In genomic region chr4:143241892-143242291, GRCh38 we compare ENCODE assay signal across 3 cellular contexts.
A peak's percentile ranks its signal among the peaks of the same experiment; 100 is the strongest.
TF ChIP-seq lines count a peak whose summit lies in the region.

No MANE protein-coding gene starts in this region.

TF ChIP-seq in A549, 52 proteins besides CTCF, POLR2A, EP300 and RAD21:
- TF ChIP-seq MAFK (IDR thresholded peaks at IDR 0.05; ENCODE audit: partially characterized antibody) (peak; percentile 59), HMGXB4 (CRISPR knock-in tag; IDR thresholded peaks at IDR 0.05; ENCODE audit: borderline replicate concordance) (no peak), NFE2L2 (conservative IDR thresholded peaks at IDR 0.05; ENCODE audit: low read length) (peak; percentile 50; the same call in 1 of the 2 replicates)

TF ChIP-seq in IMR-90, 13 proteins besides CTCF, POLR2A, EP300 and RAD21:
- TF ChIP-seq MAFK (IDR thresholded peaks at IDR 0.05; ENCODE audit: low read depth, low read length) (peak; percentile 42; the same call in 1 of the 2 replicates), BHLHE40 (IDR thresholded peaks at IDR 0.05; ENCODE audit: low read depth, low read length) (no peak), NFE2L2 (IDR thresholded peaks at IDR 0.05; ENCODE audit: low read depth, low read length) (peak; percentile 94)

TF ChIP-seq in K562, 482 proteins besides CTCF, POLR2A, EP300 and RAD21 (continues in another document):
- no peak for TF ChIP-seq MBD1 (CRISPR knock-in tag; IDR thresholded peaks at IDR 0.05)
- TF ChIP-seq ARID1B (IDR thresholded peaks at IDR 0.05): 0 out of 2 replicates have a peak, but pooled peaks have one; percentile 30
- TF ChIP-seq CREM (IDR thresholded peaks at IDR 0.05; ENCODE audit: low read depth): no peak
- TF ChIP-seq ATF4 (CRISPR knock-in tag; IDR thresholded peaks at IDR 0.05): no peak
- TF ChIP-seq ZFX (CRISPR knock-in tag; IDR thresholded peaks at IDR 0.05): 0 out of 2 replicates have a peak, but pooled peaks have one; percentile 30
- TF ChIP-seq FOXK2 (conservative IDR thresholded peaks at IDR 0.05 in 1 of 2, IDR thresholded peaks at IDR 0.05 in 1 of 2; ENCODE audit: low read depth in 2 of 2): no peak
- no peak for TF ChIP-seq ZBED1 (IDR thresholded peaks at IDR 0.05)
- TF ChIP-seq ZNF592 (IDR thresholded peaks at IDR 0.05): peak; percentile 57
- TF ChIP-seq ZNF282 (CRISPR knock-in tag; IDR thresholded peaks at IDR 0.05): no peak
- TF ChIP-seq KDM2B (CRISPR knock-in tag; IDR thresholded peaks at IDR 0.05): no peak
- no peak for TF ChIP-seq NFIX (CRISPR knock-in tag; IDR thresholded peaks at IDR 0.05; ENCODE audit: low read depth)
- no peak for TF ChIP-seq KLF6 (CRISPR knock-in tag; IDR thresholded peaks at IDR 0.05; ENCODE audit: borderline replicate concordance)
- TF ChIP-seq ETS1 (conservative IDR thresholded peaks at IDR 0.05; ENCODE audit: control insufficient read depth, low read depth, low read length): no peak
- TF ChIP-seq NR2F6 (CRISPR knock-in tag; IDR thresholded peaks at IDR 0.05): no peak
- no peak for TF ChIP-seq ZFP1 (CRISPR knock-in tag; IDR thresholded peaks at IDR 0.05)
- TF ChIP-seq SMARCC2 (IDR thresholded peaks at IDR 0.05; ENCODE audit: low read depth): no peak
- no peak for TF ChIP-seq NR2C2 (CRISPR knock-in tag; IDR thresholded peaks at IDR 0.05)
- no peak for TF ChIP-seq NR2C2 (tag; IDR thresholded peaks at IDR 0.05)
- no peak for TF ChIP-seq ZNF512 (tag; IDR thresholded peaks at IDR 0.05)
- TF ChIP-seq AFF1 (IDR thresholded peaks at IDR 0.05; ENCODE audit: low read depth in 1 of 2, partially characterized antibody in 2 of 2): no peak
- TF ChIP-seq RFX7 (CRISPR knock-in tag; IDR thresholded peaks at IDR 0.05): no peak
- TF ChIP-seq ZNF668 (CRISPR knock-in tag; IDR thresholded peaks at IDR 0.05): no peak
- peak; percentile 91 for TF ChIP-seq ZNF316 (IDR thresholded peaks at IDR 0.05)
- peak in 1 of 2 experiments; percentile 96; a peak in 1 of 3 replicates for TF ChIP-seq CBX3 (IDR thresholded peaks at IDR 0.05; ENCODE audit: borderline replicate concordance in 1 of 2, low read length in 2 of 2)
- TF ChIP-seq HOMEZ (CRISPR knock-in tag; IDR thresholded peaks at IDR 0.05): no peak
- TF ChIP-seq ZNF79 (CRISPR knock-in tag; IDR thresholded peaks at IDR 0.05; ENCODE audit: low read depth): no peak
- TF ChIP-seq MAX (CRISPR knock-in tag; IDR thresholded peaks at IDR 0.05): no peak
- no peak for TF ChIP-seq CAMTA2 (CRISPR knock-in tag; conservative IDR thresholded peaks at IDR 0.05)
- TF ChIP-seq ILK (tag; IDR thresholded peaks at IDR 0.05; ENCODE audit: borderline replicate concordance, low read depth): no peak
- peak; percentile 59; the same call in 1 of the 2 replicates for TF ChIP-seq ZNF740 (CRISPR knock-in tag; IDR thresholded peaks at IDR 0.05)
- peak in 1 of 2 experiments; percentile 46; a peak in 1 of 4 replicates for TF ChIP-seq ZNF740 (tag; IDR thresholded peaks at IDR 0.05)
- TF ChIP-seq MLX (CRISPR knock-in tag; conservative IDR thresholded peaks at IDR 0.05): no peak
- TF ChIP-seq TRIM28 (IDR thresholded peaks at IDR 0.05): peak; percentile 66; the same call in 1 of the 2 replicates
- TF ChIP-seq MAFG (tag; conservative IDR thresholded peaks at IDR 0.05): peak; percentile 95
- TF ChIP-seq PKNOX1 (IDR thresholded peaks at IDR 0.05): peak; percentile 21; the same call in 1 of the 2 replicates
- no peak for TF ChIP-seq ZNF551 (CRISPR knock-in tag; IDR thresholded peaks at IDR 0.05)
- peak in 1 of 3 experiments; percentile 62 for TF ChIP-seq YY1 (IDR thresholded peaks at IDR 0.05; ENCODE audit: borderline replicate concordance in 1 of 3, control insufficient read depth in 1 of 3, extremely low read depth in 1 of 3, insufficient read depth in 3 of 3, insufficient read length in 1 of 3, insufficient replicate concordance in 2 of 3, low read depth in 1 of 3, low read length in 2 of 3)
- TF ChIP-seq TRIM24 (IDR thresholded peaks at IDR 0.05): peak; percentile 31 to 66; a peak in 3 of 4 replicates
- no peak for TF ChIP-seq ZNF445 (CRISPR knock-in tag; IDR thresholded peaks at IDR 0.05; ENCODE audit: low read depth)
